Comparison of ENCODE assay signal across 13 cellular contexts in the genomic region with DNA sequence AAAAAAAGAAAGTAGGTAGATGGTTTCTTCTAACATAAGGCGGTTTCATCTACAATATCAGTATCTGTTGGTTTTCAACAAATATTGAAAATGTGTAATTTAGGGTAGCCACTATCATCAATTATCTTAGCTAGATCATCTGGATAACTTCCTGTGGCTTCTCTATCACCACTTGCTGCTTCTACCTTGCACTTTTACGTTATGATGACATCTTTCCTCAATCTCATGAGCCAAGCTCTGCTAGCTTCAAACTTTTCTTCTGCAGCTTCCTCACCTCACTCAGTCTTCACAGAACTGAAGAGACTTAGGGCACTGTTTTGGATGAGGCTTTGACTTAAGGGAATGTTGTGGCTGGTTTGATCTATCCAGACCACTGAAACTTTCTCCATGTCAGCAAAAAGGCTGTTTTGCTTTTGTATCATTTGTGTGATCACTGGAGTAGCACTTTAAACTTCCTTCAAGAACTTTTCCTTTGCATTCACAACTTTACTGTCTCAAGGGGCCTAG.
A peak's percentile ranks its signal among the peaks of the same experiment; 100 is the strongest.
DNase-seq lines count a peak whose midpoint lies in the region; ATAC-seq lines count a peak whose summit lies in the region.
"Had no signal": no experiment of that assay in that cellular context is flagged by ENCODE, and none has a peak within 500 bp of the region (broad histone marks: within the 10 kb centered on the region; RNA-seq: fewer than 3 reads in every experiment).

No MANE protein-coding gene starts in this region.

- H3K4me3 Mint-ChIP-seq in T-helper 2 cell treated with Interferon-gamma antibody and Interleukin-4, amounts not matched to agents 5 μg/mL and 100 μg/mL, for 36 hours = peak overlapping the region; percentile 67
- peak overlapping the region; percentile 18 to 77 (median 64) for H3K4me3 Mint-ChIP-seq in immature natural killer cell

- H3K9me3 Mint-ChIP-seq in T-helper 2 cell treated with Interferon-gamma antibody and Interleukin-4, amounts not matched to agents 5 μg/mL and 100 μg/mL, for 36 hours = no peaks in the 10 kb centered on the region
- no peaks in the 10 kb centered on the region for H3K9me3 Mint-ChIP-seq in immature natural killer cell

- DNase-seq in NOMO-1 treated with DMSO at 0.1 percent for 48 hours (lab: John Stamatoyannopoulos, UW; ENCODE audit: unreplicated experiment) (peak; percentile 3), NOMO-1 treated with dmso at 0.1 percent for 144 hours (lab: John Stamatoyannopoulos, UW; ENCODE audit: unreplicated experiment) (no peak), immature natural killer cell (peak in 1 of 3 donors; percentile 2), HT-29 (ENCODE audit: low spot score) (no peak), NCI-H1694 treated with DMSO at 0.1 percent for 48 hours (lab: John Stamatoyannopoulos, UW) (no peak)
- peak; percentile 34 for DNase-seq in T-helper 2 cell treated with Interferon-gamma antibody and Interleukin-4, amounts not matched to agents 5 μg/mL and 100 μg/mL, for 36 hours (ENCODE audit: low spot score)
- DNase-seq: GM23248, NCI-H1436, NCI-H510A, Peyer's patch, upper lobe of left lung had no signal

- H3K36me3 Mint-ChIP-seq in T-helper 2 cell treated with Interferon-gamma antibody and Interleukin-4, amounts not matched to agents 5 μg/mL and 100 μg/mL, for 36 hours (ENCODE audit: low read depth) = peaks cover 38% of the 10 kb centered on the region
- H3K36me3 Mint-ChIP-seq in immature natural killer cell = peaks cover 0 to 3% (median 0%) of the 10 kb centered on the region in 3 donors

- peak overlapping the region; percentile 80 for H3K27ac Mint-ChIP-seq in T-helper 2 cell treated with Interferon-gamma antibody and Interleukin-4, amounts not matched to agents 5 μg/mL and 100 μg/mL, for 36 hours
- H3K27ac Mint-ChIP-seq in immature natural killer cell = peak overlapping the region; percentile 82 to 94 (median 90)

- ATAC-seq in GM19043 (IDR thresholded peaks at IDR 0.05; ENCODE audit: low read depth, unreplicated experiment) = peak; percentile 32
- no peak for ATAC-seq in GM21619 (IDR thresholded peaks at IDR 0.05; ENCODE audit: unreplicated experiment)

- peaks cover 30% of the 10 kb centered on the region for H3K4me1 Mint-ChIP-seq in T-helper 2 cell treated with Interferon-gamma antibody and Interleukin-4, amounts not matched to agents 5 μg/mL and 100 μg/mL, for 36 hours (ENCODE audit: low read depth)
- H3K4me1 Mint-ChIP-seq in immature natural killer cell = peaks cover 28 to 43% of the 10 kb centered on the region in 2 donors

- H3K27me3 Mint-ChIP-seq in T-helper 2 cell treated with Interferon-gamma antibody and Interleukin-4, amounts not matched to agents 5 μg/mL and 100 μg/mL, for 36 hours (ENCODE audit: low read depth) = no peaks in the 10 kb centered on the region
- peaks cover 0 to 7% (median 0%) of the 10 kb centered on the region in 3 donors for H3K27me3 Mint-ChIP-seq in immature natural killer cell (ENCODE audit: low read depth in 3 of 3)

Comparison
In these comparisons a context has a peak if more than half of its experiments do, and no peak if none do; other contexts are left out.
1. DNase-seq: peak in NOMO-1 treated with DMSO at 0.1 percent for 48 hours (single experiment) and T-helper 2 cell treated with Interferon-gamma antibody and Interleukin-4, amounts not matched to agents 5 μg/mL and 100 μg/mL, for 36 hours (single experiment); none in NOMO-1 treated with dmso at 0.1 percent for 144 hours (single experiment), HT-29 (single experiment) and NCI-H1694 treated with DMSO at 0.1 percent for 48 hours (single experiment).